1 cellular context compared by ENCODE assay signal in the genomic region with DNA sequence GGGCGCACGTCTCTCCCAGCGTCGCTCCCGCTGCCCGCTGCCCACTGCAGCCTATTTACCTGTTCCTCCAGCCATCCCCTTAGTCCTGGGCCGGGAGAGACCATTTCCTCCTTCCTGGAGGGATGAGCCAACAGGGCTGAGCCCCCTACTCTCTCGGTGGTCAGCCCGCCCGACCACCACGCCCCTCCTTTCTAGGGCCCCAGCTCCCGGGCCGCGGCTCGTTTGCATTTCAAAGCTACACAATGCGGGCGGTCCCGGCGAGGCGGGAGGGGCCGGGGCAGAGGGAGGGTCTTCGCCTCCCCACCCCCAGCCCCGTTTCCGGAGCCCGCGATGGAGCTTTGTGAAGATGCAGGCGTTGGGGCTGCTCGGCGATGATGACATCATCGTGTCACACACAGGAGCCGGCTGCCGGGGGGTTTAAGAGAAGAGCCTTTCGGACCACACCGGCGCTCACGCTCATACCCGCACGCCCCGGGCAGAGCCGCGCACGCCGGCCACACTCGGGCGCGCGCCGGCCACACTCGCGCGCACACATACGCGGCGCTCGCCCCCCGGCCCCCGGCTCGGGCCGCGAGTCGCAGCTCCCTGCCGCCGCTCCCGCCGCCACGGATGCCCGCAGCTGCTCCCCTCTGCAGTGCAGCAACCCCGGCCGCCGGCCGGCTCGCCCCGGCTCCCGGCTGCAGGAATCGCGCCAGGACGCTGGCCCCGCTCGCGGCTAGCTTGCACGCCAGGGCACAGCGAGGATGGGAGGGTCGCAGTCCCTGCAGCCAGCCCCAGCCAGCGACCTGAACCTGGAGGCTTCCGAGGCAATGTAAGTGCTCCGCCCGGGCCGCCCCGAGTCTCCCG.
TF ChIP-seq lines count a peak whose summit lies in the region.

No MANE protein-coding gene starts in this region.

TF ChIP-seq in WTC11, 78 proteins besides CTCF, POLR2A, EP300 and RAD21 (continued from another document and continues in another):
- TF ChIP-seq, protein P1, sequence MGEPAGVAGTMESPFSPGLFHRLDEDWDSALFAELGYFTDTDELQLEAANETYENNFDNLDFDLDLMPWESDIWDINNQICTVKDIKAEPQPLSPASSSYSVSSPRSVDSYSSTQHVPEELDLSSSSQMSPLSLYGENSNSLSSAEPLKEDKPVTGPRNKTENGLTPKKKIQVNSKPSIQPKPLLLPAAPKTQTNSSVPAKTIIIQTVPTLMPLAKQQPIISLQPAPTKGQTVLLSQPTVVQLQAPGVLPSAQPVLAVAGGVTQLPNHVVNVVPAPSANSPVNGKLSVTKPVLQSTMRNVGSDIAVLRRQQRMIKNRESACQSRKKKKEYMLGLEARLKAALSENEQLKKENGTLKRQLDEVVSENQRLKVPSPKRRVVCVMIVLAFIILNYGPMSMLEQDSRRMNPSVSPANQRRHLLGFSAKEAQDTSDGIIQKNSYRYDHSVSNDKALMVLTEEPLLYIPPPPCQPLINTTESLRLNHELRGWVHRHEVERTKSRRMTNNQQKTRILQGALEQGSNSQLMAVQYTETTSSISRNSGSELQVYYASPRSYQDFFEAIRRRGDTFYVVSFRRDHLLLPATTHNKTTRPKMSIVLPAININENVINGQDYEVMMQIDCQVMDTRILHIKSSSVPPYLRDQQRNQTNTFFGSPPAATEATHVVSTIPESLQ (CRISPR knock-in tag; IDR thresholded peaks at IDR 0.05) = no peak
- peak; percentile 60; the same call in 1 of the 2 replicates for TF ChIP-seq FOXK1 (CRISPR knock-in tag; IDR thresholded peaks at IDR 0.05)
- peak; percentile 32; the same call in 1 of the 2 replicates for TF ChIP-seq ZNF232 (CRISPR knock-in tag; IDR thresholded peaks at IDR 0.05)
- TF ChIP-seq ZNF532 (CRISPR knock-in tag; IDR thresholded peaks at IDR 0.05; ENCODE audit: borderline replicate concordance) = no peak
- TF ChIP-seq, protein P2, sequence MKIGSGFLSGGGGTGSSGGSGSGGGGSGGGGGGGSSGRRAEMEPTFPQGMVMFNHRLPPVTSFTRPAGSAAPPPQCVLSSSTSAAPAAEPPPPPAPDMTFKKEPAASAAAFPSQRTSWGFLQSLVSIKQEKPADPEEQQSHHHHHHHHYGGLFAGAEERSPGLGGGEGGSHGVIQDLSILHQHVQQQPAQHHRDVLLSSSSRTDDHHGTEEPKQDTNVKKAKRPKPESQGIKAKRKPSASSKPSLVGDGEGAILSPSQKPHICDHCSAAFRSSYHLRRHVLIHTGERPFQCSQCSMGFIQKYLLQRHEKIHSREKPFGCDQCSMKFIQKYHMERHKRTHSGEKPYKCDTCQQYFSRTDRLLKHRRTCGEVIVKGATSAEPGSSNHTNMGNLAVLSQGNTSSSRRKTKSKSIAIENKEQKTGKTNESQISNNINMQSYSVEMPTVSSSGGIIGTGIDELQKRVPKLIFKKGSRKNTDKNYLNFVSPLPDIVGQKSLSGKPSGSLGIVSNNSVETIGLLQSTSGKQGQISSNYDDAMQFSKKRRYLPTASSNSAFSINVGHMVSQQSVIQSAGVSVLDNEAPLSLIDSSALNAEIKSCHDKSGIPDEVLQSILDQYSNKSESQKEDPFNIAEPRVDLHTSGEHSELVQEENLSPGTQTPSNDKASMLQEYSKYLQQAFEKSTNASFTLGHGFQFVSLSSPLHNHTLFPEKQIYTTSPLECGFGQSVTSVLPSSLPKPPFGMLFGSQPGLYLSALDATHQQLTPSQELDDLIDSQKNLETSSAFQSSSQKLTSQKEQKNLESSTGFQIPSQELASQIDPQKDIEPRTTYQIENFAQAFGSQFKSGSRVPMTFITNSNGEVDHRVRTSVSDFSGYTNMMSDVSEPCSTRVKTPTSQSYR (CRISPR knock-in tag; IDR thresholded peaks at IDR 0.05) = peak; percentile 80; the same call in 1 of the 2 replicates
- TF ChIP-seq SP1 (CRISPR knock-in tag; conservative IDR thresholded peaks at IDR 0.05) = peak; percentile 83; the same call in 1 of the 2 replicates
- peak; percentile 41; the same call in 1 of the 2 replicates for TF ChIP-seq TEAD1 (CRISPR knock-in tag; IDR thresholded peaks at IDR 0.05)
- peak; percentile 40 for TF ChIP-seq ZNF423 (CRISPR knock-in tag; IDR thresholded peaks at IDR 0.05)
- peak; percentile 70; the same call in 1 of the 2 replicates for TF ChIP-seq SMAD3 (CRISPR knock-in tag; IDR thresholded peaks at IDR 0.05; ENCODE audit: borderline replicate concordance)
- TF ChIP-seq TEAD4 (CRISPR knock-in tag; IDR thresholded peaks at IDR 0.05) = 0 out of 2 replicates have a peak, but pooled peaks have one; percentile 5
- TF ChIP-seq, protein P3, sequence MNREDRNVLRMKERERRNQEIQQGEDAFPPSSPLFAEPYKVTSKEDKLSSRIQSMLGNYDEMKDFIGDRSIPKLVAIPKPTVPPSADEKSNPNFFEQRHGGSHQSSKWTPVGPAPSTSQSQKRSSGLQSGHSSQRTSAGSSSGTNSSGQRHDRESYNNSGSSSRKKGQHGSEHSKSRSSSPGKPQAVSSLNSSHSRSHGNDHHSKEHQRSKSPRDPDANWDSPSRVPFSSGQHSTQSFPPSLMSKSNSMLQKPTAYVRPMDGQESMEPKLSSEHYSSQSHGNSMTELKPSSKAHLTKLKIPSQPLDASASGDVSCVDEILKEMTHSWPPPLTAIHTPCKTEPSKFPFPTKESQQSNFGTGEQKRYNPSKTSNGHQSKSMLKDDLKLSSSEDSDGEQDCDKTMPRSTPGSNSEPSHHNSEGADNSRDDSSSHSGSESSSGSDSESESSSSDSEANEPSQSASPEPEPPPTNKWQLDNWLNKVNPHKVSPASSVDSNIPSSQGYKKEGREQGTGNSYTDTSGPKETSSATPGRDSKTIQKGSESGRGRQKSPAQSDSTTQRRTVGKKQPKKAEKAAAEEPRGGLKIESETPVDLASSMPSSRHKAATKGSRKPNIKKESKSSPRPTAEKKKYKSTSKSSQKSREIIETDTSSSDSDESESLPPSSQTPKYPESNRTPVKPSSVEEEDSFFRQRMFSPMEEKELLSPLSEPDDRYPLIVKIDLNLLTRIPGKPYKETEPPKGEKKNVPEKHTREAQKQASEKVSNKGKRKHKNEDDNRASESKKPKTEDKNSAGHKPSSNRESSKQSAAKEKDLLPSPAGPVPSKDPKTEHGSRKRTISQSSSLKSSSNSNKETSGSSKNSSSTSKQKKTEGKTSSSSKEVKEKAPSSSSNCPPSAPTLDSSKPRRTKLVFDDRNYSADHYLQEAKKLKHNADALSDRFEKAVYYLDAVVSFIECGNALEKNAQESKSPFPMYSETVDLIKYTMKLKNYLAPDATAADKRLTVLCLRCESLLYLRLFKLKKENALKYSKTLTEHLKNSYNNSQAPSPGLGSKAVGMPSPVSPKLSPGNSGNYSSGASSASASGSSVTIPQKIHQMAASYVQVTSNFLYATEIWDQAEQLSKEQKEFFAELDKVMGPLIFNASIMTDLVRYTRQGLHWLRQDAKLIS (CRISPR knock-in tag; IDR thresholded peaks at IDR 0.05; ENCODE audit: borderline replicate concordance) = peak; percentile 80; the same call in 1 of the 2 replicates
- TF ChIP-seq, protein P4, sequence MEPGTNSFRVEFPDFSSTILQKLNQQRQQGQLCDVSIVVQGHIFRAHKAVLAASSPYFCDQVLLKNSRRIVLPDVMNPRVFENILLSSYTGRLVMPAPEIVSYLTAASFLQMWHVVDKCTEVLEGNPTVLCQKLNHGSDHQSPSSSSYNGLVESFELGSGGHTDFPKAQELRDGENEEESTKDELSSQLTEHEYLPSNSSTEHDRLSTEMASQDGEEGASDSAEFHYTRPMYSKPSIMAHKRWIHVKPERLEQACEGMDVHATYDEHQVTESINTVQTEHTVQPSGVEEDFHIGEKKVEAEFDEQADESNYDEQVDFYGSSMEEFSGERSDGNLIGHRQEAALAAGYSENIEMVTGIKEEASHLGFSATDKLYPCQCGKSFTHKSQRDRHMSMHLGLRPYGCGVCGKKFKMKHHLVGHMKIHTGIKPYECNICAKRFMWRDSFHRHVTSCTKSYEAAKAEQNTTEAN (CRISPR knock-in tag; IDR thresholded peaks at IDR 0.05) = peak; percentile 30; the same call in 1 of the 2 replicates
- no peak for TF ChIP-seq ZNF416 (CRISPR knock-in tag; IDR thresholded peaks at IDR 0.05)
- TF ChIP-seq HMGXB4 (CRISPR knock-in tag; IDR thresholded peaks at IDR 0.05) = peak; percentile 45; the same call in 1 of the 2 replicates
- no peak for TF ChIP-seq ZNF219 (CRISPR knock-in tag; IDR thresholded peaks at IDR 0.05; ENCODE audit: borderline replicate concordance)
- no peak for TF ChIP-seq CREB1 (CRISPR knock-in tag; IDR thresholded peaks at IDR 0.05)
- TF ChIP-seq CBFB (CRISPR knock-in tag; IDR thresholded peaks at IDR 0.05; ENCODE audit: low read depth) = peak; percentile 49; the same call in 1 of the 2 replicates
- TF ChIP-seq, protein P5, sequence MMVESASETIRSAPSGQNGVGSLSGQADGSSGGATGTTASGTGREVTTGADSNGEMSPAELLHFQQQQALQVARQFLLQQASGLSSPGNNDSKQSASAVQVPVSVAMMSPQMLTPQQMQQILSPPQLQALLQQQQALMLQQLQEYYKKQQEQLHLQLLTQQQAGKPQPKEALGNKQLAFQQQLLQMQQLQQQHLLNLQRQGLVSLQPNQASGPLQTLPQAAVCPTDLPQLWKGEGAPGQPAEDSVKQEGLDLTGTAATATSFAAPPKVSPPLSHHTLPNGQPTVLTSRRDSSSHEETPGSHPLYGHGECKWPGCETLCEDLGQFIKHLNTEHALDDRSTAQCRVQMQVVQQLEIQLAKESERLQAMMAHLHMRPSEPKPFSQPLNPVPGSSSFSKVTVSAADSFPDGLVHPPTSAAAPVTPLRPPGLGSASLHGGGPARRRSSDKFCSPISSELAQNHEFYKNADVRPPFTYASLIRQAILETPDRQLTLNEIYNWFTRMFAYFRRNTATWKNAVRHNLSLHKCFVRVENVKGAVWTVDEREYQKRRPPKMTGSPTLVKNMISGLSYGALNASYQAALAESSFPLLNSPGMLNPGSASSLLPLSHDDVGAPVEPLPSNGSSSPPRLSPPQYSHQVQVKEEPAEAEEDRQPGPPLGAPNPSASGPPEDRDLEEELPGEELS (CRISPR knock-in tag; IDR thresholded peaks at IDR 0.05) = peak; percentile 82; the same call in 1 of the 2 replicates
- TF ChIP-seq OVOL2 (CRISPR knock-in tag; IDR thresholded peaks at IDR 0.05; ENCODE audit: borderline replicate concordance) = no peak
- TF ChIP-seq, protein P6, sequence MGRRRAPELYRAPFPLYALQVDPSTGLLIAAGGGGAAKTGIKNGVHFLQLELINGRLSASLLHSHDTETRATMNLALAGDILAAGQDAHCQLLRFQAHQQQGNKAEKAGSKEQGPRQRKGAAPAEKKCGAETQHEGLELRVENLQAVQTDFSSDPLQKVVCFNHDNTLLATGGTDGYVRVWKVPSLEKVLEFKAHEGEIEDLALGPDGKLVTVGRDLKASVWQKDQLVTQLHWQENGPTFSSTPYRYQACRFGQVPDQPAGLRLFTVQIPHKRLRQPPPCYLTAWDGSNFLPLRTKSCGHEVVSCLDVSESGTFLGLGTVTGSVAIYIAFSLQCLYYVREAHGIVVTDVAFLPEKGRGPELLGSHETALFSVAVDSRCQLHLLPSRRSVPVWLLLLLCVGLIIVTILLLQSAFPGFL (CRISPR knock-in tag; IDR thresholded peaks at IDR 0.05; ENCODE audit: borderline replicate concordance) = no peak
- TF ChIP-seq, protein P7, sequence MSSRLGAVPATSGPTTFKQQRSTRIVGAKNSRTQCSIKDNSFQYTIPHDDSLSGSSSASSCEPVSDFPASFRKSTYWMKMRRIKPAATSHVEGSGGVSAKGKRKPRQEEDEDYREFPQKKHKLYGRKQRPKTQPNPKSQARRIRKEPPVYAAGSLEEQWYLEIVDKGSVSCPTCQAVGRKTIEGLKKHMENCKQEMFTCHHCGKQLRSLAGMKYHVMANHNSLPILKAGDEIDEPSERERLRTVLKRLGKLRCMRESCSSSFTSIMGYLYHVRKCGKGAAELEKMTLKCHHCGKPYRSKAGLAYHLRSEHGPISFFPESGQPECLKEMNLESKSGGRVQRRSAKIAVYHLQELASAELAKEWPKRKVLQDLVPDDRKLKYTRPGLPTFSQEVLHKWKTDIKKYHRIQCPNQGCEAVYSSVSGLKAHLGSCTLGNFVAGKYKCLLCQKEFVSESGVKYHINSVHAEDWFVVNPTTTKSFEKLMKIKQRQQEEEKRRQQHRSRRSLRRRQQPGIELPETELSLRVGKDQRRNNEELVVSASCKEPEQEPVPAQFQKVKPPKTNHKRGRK (CRISPR knock-in tag; IDR thresholded peaks at IDR 0.05; ENCODE audit: borderline replicate concordance) = no peak
- TF ChIP-seq ZNF396 (CRISPR knock-in tag; IDR thresholded peaks at IDR 0.05; ENCODE audit: borderline replicate concordance) = no peak
- TF ChIP-seq NR3C1 (CRISPR knock-in tag; conservative IDR thresholded peaks at IDR 0.05; ENCODE audit: low read depth) = no peak
- peak; percentile 84 for TF ChIP-seq ETV6 (CRISPR knock-in tag; IDR thresholded peaks at IDR 0.05)
